In genomic region chr13:48304132-48304876, GRCh38 we compare ENCODE assay signal across 8 cellular contexts. TPM values are rescaled to one million over a fixed set of nuclear protein-coding genes. Genes with fewer than 3 reads are reported as not detected.
DNase-seq lines count a peak whose midpoint lies in the region; ATAC-seq and TF ChIP-seq lines count a peak whose summit lies in the region.

No MANE protein-coding gene starts in this region.

- H3K79me2 ChIP-seq in osteoblast (ENCODE audit: insufficient read depth, low read length): peaks cover 48% of the 10 kb centered on the region

- peaks cover 16% of the 10 kb centered on the region for H3K4me1 ChIP-seq in osteoblast (ENCODE audit: insufficient read depth, low read length)

- H3K36me3 ChIP-seq in BJ (ENCODE audit: control insufficient read depth, insufficient read depth, low read length) (no peaks in the 10 kb centered on the region), osteoblast (ENCODE audit: insufficient read depth, low read length) (peaks cover 6% of the 10 kb centered on the region)

- TF ChIP-seq CTCF in BJ (IDR thresholded peaks at IDR 0.05; ENCODE audit: insufficient read depth, low read depth, low read length): 0 out of 2 replicates have a peak, but pooled peaks have one; percentile 5
- no peak for TF ChIP-seq CTCF in osteoblast (IDR thresholded peaks at IDR 0.05; ENCODE audit: extremely low read depth, low read depth, low read length)

- H3K27me3 ChIP-seq in BJ (ENCODE audit: control insufficient read depth, insufficient read depth, low read length) (no peaks in the 10 kb centered on the region), osteoblast (ENCODE audit: insufficient read depth, low read length) (no peaks in the 10 kb centered on the region)

- H3K27me3 Mint-ChIP-seq in activated naive CD4-positive, alpha-beta T cell treated with anti-CD3 and anti-CD28 coated beads, Interleukin-2, amount 50 U/mL, for 24 hours: no peaks in the 10 kb centered on the region

- H3K36me3 Mint-ChIP-seq in activated naive CD4-positive, alpha-beta T cell treated with anti-CD3 and anti-CD28 coated beads, Interleukin-2, amount 50 U/mL, for 24 hours: peaks cover 9% of the 10 kb centered on the region

- CTCF ChIA-PET in BJ (lab: Yijun Ruan, JAX): interaction anchor here (0.8 kb wide), 1 partner anchor 10 kb away, joined by 3 read pairs; no protein-coding TSS in a partner anchor

- no peak for DNase-seq in BJ (ENCODE audit: low read depth)
- peak; percentile 97 for DNase-seq in NAMALWA (ENCODE audit: low spot score)
- DNase-seq in glomerular endothelial cell (ENCODE audit: extremely low read depth, low read depth, low spot score): peak; percentile 22
- DNase-seq in osteoblast (ENCODE audit: insufficient read length, low spot score, missing footprints): peak; percentile 87
- DNase-seq in mesenteric fat pad (ENCODE audit: low spot score): no peak

- peak overlapping the region; percentile 97 for H3K27ac Mint-ChIP-seq in activated naive CD4-positive, alpha-beta T cell treated with anti-CD3 and anti-CD28 coated beads, Interleukin-2, amount 50 U/mL, for 24 hours

- H3K4me1 Mint-ChIP-seq in activated naive CD4-positive, alpha-beta T cell treated with anti-CD3 and anti-CD28 coated beads, Interleukin-2, amount 50 U/mL, for 24 hours: peaks cover 42% of the 10 kb centered on the region

- ATAC-seq in GM18499 (IDR thresholded peaks at IDR 0.05; ENCODE audit: insufficient read depth, unreplicated experiment) (peak; percentile 62), HG02678 (IDR thresholded peaks at IDR 0.05; ENCODE audit: unreplicated experiment) (peak; percentile 65)

- no peaks in the 10 kb centered on the region for H3K9me3 Mint-ChIP-seq in activated naive CD4-positive, alpha-beta T cell treated with anti-CD3 and anti-CD28 coated beads, Interleukin-2, amount 50 U/mL, for 24 hours

- H4K20me1 ChIP-seq in osteoblast (ENCODE audit: insufficient read depth, low read length): peaks cover 8% of the 10 kb centered on the region

- peak overlapping the region; percentile 86 for H2AFZ ChIP-seq in osteoblast (ENCODE audit: low read length)

- peak overlapping the region; percentile 90 for H3K4me2 ChIP-seq in osteoblast (ENCODE audit: insufficient read depth, low read length)

- POLR2A ChIA-PET in BJ (lab: Charles Lee): interaction anchor here (0.6 kb wide), 1 partner anchor 20 kb away, joined by 6 read pairs; no protein-coding TSS in a partner anchor

- peak overlapping the region; percentile 79 for H3K4me3 ChIP-seq in BJ (ENCODE audit: low read depth, low read length)
- H3K4me3 ChIP-seq in osteoblast (ENCODE audit: insufficient read depth, low read length): peak overlapping the region; percentile 97

- H3K27ac ChIP-seq in osteoblast (ENCODE audit: low read depth, low read length): peak overlapping the region; percentile 97

- no peaks in the 10 kb centered on the region for H3K9me3 ChIP-seq in osteoblast (ENCODE audit: low read depth, low read length)

- peak overlapping the region; percentile 91 for H3K4me3 Mint-ChIP-seq in activated naive CD4-positive, alpha-beta T cell treated with anti-CD3 and anti-CD28 coated beads, Interleukin-2, amount 50 U/mL, for 24 hours

RNA-seq across cellular contexts. Expression of gene RB1, which starts 0.8 kb away (rescaled TPM):
- 11.2 and 22.9 TPM in 2 replicates for polyA plus RNA-seq in BJ (2011; rRNA removed)
- polyA minus RNA-seq in BJ (2011; rRNA and poly(A)+ RNA removed): 5.1 and 14.5 TPM in 2 replicates
- 31.2 and 47.0 TPM in 2 replicates for total RNA-seq in glomerular endothelial cell
- total RNA-seq in osteoblast: 29.8 and 33.3 TPM in 2 replicates
- total RNA-seq in mesenteric fat pad: 43.9 TPM

Comparison
In these comparisons a context has a peak if more than half of its experiments do, and no peak if none do; other contexts are left out.
1. DNase-seq: peak in NAMALWA (single experiment), glomerular endothelial cell (single experiment) and osteoblast (single experiment); none in BJ (single experiment) and mesenteric fat pad (single experiment).